18 cellular contexts compared by ENCODE assay signal in the genomic region with DNA sequence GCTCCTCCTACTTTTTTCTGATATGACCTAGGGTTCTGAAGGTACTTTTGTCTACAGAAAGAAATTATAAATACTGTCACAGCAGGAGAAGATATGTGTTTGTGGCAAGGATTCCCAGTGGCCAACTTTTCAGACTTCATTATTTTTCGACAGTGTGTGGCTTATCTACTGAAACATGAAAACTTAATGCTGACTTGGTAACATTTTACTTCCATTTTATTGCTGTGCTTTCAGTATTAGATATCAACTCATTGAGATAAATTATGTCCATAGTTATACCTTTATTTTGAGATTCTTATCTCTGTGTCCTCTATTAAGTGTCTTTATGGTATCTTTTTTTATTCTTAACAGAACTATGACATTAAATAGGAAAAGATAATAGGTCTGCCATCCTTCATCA.
"Had no signal": no experiment of that assay in that cellular context is flagged by ENCODE, and none has a peak within 500 bp of the region (broad histone marks: within the 10 kb centered on the region; RNA-seq: fewer than 3 reads in every experiment).

No MANE protein-coding gene starts in this region.

- H3K9ac ChIP-seq: neural progenitor cell had no signal

- H3K4me2 ChIP-seq: neural progenitor cell, smooth muscle cell had no signal

- DNase-seq: effector memory CD4-positive, alpha-beta T cell; gastrocnemius medialis; heart right ventricle; hypothalamus; islet precursor cell; mammary epithelial cell; naive thymus-derived CD4-positive, alpha-beta T cell; nucleus accumbens; ovary; stimulated activated CD4-positive, alpha-beta T cell treated with anti-CD3 and anti-CD28 coated beads, Interleukin-2, amount 100 ng/mL, for 48 hours; stimulated activated naive CD4-positive, alpha-beta T cell treated with Interleukin-2 at 50 U/mL for 16 hours; trophoblast cell had no signal

- H3K27ac ChIP-seq: epithelial cell of prostate, esophagus muscularis mucosa, gastrocnemius medialis, heart right ventricle, neural progenitor cell, ovary, right atrium auricular region had no signal

- H3K36me3 Mint-ChIP-seq: naive thymus-derived CD4-positive, alpha-beta T cell; neural progenitor cell had no signal

- ATAC-seq: gastrocnemius medialis; heart right ventricle; left lobe of liver; naive thymus-derived CD4-positive, alpha-beta T cell had no signal

- H3K4me1 Mint-ChIP-seq: naive thymus-derived CD4-positive, alpha-beta T cell had no signal

- H3K4me3 Mint-ChIP-seq: naive thymus-derived CD4-positive, alpha-beta T cell; neural progenitor cell had no signal

- H3K9me3 ChIP-seq: esophagus muscularis mucosa, gastrocnemius medialis, heart right ventricle, ovary, right atrium auricular region had no signal

- H3K27ac Mint-ChIP-seq: naive thymus-derived CD4-positive, alpha-beta T cell; neural progenitor cell had no signal

- H3K27me3 Mint-ChIP-seq: naive thymus-derived CD4-positive, alpha-beta T cell had no signal

- H3K4me1 ChIP-seq: esophagus muscularis mucosa, gastrocnemius medialis, heart right ventricle, right atrium auricular region had no signal

- H3K36me3 ChIP-seq: esophagus muscularis mucosa, gastrocnemius medialis, heart right ventricle, neural progenitor cell, ovary, right atrium auricular region had no signal

- H3K4me3 ChIP-seq: esophagus muscularis mucosa, gastrocnemius medialis, heart right ventricle, neural progenitor cell, ovary, right atrium auricular region, smooth muscle cell had no signal

- H3K27me3 ChIP-seq: esophagus muscularis mucosa, gastrocnemius medialis, heart right ventricle, neural progenitor cell, ovary, right atrium auricular region had no signal

- H3K9me3 Mint-ChIP-seq: neural progenitor cell had no signal
